ENCODE assay signal across 1 cellular context in genomic region chr1:243734311-243734700, GRCh38.
TF ChIP-seq lines count a peak whose summit lies in the region.

No MANE protein-coding gene starts in this region.

TF ChIP-seq in liver, 16 proteins besides CTCF, POLR2A, EP300 and RAD21 (continued from another document):
- TF ChIP-seq GABPA (IDR thresholded peaks at IDR 0.05 in 1 of 2, conservative IDR thresholded peaks at IDR 0.05 in 1 of 2), result no peak
- no peak for TF ChIP-seq SP1 (IDR thresholded peaks at IDR 0.05)
- no peak for TF ChIP-seq TAF1 (conservative IDR thresholded peaks at IDR 0.05)
- TF ChIP-seq REST (IDR thresholded peaks at IDR 0.05), result no peak
- peak; percentile 2 for TF ChIP-seq MAX (IDR thresholded peaks at IDR 0.05)
- TF ChIP-seq YY1 (IDR thresholded peaks at IDR 0.05), result peak; percentile 17
- no peak for TF ChIP-seq HNF4G (IDR thresholded peaks at IDR 0.05)
